Comparison of ENCODE assay signal across 20 cellular contexts in the genomic region with DNA sequence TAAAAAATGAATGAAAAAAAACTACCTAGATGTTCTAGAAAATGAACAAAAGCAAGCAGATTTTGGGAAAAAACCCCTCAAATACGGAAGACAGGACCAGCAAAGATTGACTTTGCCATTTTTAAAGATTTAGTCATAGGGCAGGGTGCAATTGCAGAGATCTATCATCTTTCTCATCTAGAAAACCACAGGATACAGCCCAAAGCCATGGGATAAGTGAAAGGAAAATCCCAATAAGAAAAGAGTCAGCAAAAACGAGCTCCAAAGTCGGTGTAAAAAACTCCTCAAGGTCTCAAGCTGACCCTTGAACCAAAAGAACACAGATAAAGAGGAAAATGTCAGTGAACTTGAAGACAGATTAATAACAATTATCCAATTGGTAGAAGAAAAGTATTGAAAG. TPM values are rescaled to one million over a fixed set of nuclear protein-coding genes. Genes with fewer than 3 reads are reported as not detected.
DNase-seq lines count a peak whose midpoint lies in the region; FAIRE-seq lines count a peak whose summit lies in the region.
"Had no signal": no experiment of that assay in that cellular context is flagged by ENCODE, and none has a peak within 500 bp of the region (broad histone marks: within the 10 kb centered on the region; RNA-seq: fewer than 3 reads in every experiment).

No MANE protein-coding gene starts in this region.

- no peak overlapping the region for H3K4me3 ChIP-seq in Karpas-422 (ENCODE audit: low read length)

- no peak overlapping the region for H3K4me2 ChIP-seq in Karpas-422 (ENCODE audit: low read depth, low read length, poor library complexity, severe bottlenecking)
- H3K4me2 ChIP-seq: KMS-11 had no signal

- H3K27ac Mint-ChIP-seq in activated T-helper 2 cell treated with anti-CD3 and anti-CD28 coated beads, Interferon-gamma antibody, Interleukin-2, Interleukin-4, amounts not matched to agents 10 μg/mL and 5 μg/mL and 100 μg/mL, durations not matched to agents 14 hours and 24 hours and 36 hours, result peak overlapping the region; percentile 13
- H3K27ac Mint-ChIP-seq: dendritic cell treated with granulocyte-macrophage colony-stimulating factor and Interleukin-4, amounts not matched to agents 40 ng/mL and 50 ng/mL, for 4 days had no signal

- H3K79me2 ChIP-seq in Karpas-422 (ENCODE audit: low read length), result no peaks in the 10 kb centered on the region
- H3K79me2 ChIP-seq: parathyroid adenoma had no signal

- H3K27ac ChIP-seq in Karpas-422 (ENCODE audit: low read length), result no peak overlapping the region
- H3K27ac ChIP-seq: HL-60, KMS-11, parathyroid adenoma had no signal

- peaks cover 35% of the 10 kb centered on the region for H3K36me3 Mint-ChIP-seq in activated T-helper 2 cell treated with anti-CD3 and anti-CD28 coated beads, Interferon-gamma antibody, Interleukin-2, Interleukin-4, amounts not matched to agents 10 μg/mL and 5 μg/mL and 100 μg/mL, durations not matched to agents 14 hours and 24 hours and 36 hours (ENCODE audit: low read depth)

- intact Hi-C loops in activated T-helper 2 cell treated with anti-CD3 and anti-CD28 coated beads, Interferon-gamma antibody, Interleukin-2, Interleukin-4, amounts not matched to agents 10 μg/mL and 5 μg/mL and 100 μg/mL, durations not matched to agents 14 hours and 24 hours and 36 hours (cut with micrococcal nuclease), result loop anchor here (10.0 kb wide), 1 partner anchor 881 kb away; no protein-coding TSS in a partner anchor

- no peaks in the 10 kb centered on the region for H3K27me3 Mint-ChIP-seq in activated T-helper 2 cell treated with anti-CD3 and anti-CD28 coated beads, Interferon-gamma antibody, Interleukin-2, Interleukin-4, amounts not matched to agents 10 μg/mL and 5 μg/mL and 100 μg/mL, durations not matched to agents 14 hours and 24 hours and 36 hours (ENCODE audit: low read depth)
- H3K27me3 Mint-ChIP-seq: dendritic cell treated with granulocyte-macrophage colony-stimulating factor and Interleukin-4, amounts not matched to agents 40 ng/mL and 50 ng/mL, for 4 days had no signal

- no peaks in the 10 kb centered on the region for H3K4me1 ChIP-seq in Karpas-422 (ENCODE audit: low read length)
- H3K4me1 ChIP-seq: parathyroid adenoma had no signal

- no peaks in the 10 kb centered on the region for H3K27me3 ChIP-seq in Karpas-422 (ENCODE audit: low read length)

- FAIRE-seq in frontal cortex (lab: Jason Lieb, UNC), result no peak
- FAIRE-seq: GM18507 had no signal

- H3K9me2 ChIP-seq in Karpas-422 (replicated peaks; ENCODE audit: insufficient read depth, low read length), result no peaks in the 10 kb centered on the region

- H3K4me1 Mint-ChIP-seq in activated T-helper 2 cell treated with anti-CD3 and anti-CD28 coated beads, Interferon-gamma antibody, Interleukin-2, Interleukin-4, amounts not matched to agents 10 μg/mL and 5 μg/mL and 100 μg/mL, durations not matched to agents 14 hours and 24 hours and 36 hours (ENCODE audit: low read depth), result peaks cover 3% of the 10 kb centered on the region

- no peaks in the 10 kb centered on the region for H4K20me1 ChIP-seq in Karpas-422 (ENCODE audit: insufficient read depth, low read depth, low read length)

- no peaks in the 10 kb centered on the region for H3K9me3 Mint-ChIP-seq in activated T-helper 2 cell treated with anti-CD3 and anti-CD28 coated beads, Interferon-gamma antibody, Interleukin-2, Interleukin-4, amounts not matched to agents 10 μg/mL and 5 μg/mL and 100 μg/mL, durations not matched to agents 14 hours and 24 hours and 36 hours
- H3K9me3 Mint-ChIP-seq: dendritic cell treated with granulocyte-macrophage colony-stimulating factor and Interleukin-4, amounts not matched to agents 40 ng/mL and 50 ng/mL, for 4 days had no signal

- peak; percentile 9 for DNase-seq in A172 (ENCODE audit: low spot score)
- DNase-seq in GM03348 (ENCODE audit: low spot score), result peak; percentile 21
- no peak for DNase-seq in activated T-helper 2 cell treated with anti-CD3 and anti-CD28 coated beads, Interferon-gamma antibody, Interleukin-2, Interleukin-4, amounts not matched to agents 10 μg/mL and 5 μg/mL and 100 μg/mL, durations not matched to agents 14 hours and 24 hours and 36 hours (ENCODE audit: low spot score)
- DNase-seq in fibroblast of peridontal ligament (ENCODE audit: extremely low read depth), result peak; percentile 72
- DNase-seq in NCI-H1048 (lab: John Stamatoyannopoulos, UW), result no peak
- no peak for DNase-seq in Karpas-422
- no peak for DNase-seq in frontal cortex (ENCODE audit: low spot score in 2 of 2)
- DNase-seq in anterior cingulate cortex (lab: John Stamatoyannopoulos, UW), result no peak
- DNase-seq: activated CD4-positive, CD25-positive, alpha-beta regulatory T cell treated with anti-CD3 and anti-CD28 coated beads, Interleukin-2, amount 50 U/mL, for 72 hours; activated effector memory CD4-positive, alpha-beta T cell treated with anti-CD3 and anti-CD28 coated beads, Interleukin-2, amount 50 U/mL, for 16 hours; DMS79 treated with DMSO at 0.1 percent for 48 hours; NCI-H1417 treated with DMSO at 0.1 percent for 48 hours; NCI-H2171; NCI-H69; stimulated activated CD4-positive, alpha-beta T cell treated with anti-CD3 and anti-CD28 coated beads, Interleukin-2, amount 100 ng/mL, for 48 hours had no signal

- H3K36me3 ChIP-seq in Karpas-422 (ENCODE audit: insufficient read depth, low read length), result peaks cover 43% of the 10 kb centered on the region; the same call in 1 of the 2 replicates

- H2AFZ ChIP-seq in Karpas-422 (ENCODE audit: low read length), result no peak overlapping the region
- H2AFZ ChIP-seq: parathyroid adenoma had no signal

- no peaks in the 10 kb centered on the region for H3K9me3 ChIP-seq in Karpas-422 (ENCODE audit: low read length)

- H3K9ac ChIP-seq in Karpas-422 (ENCODE audit: low read length), result no peak overlapping the region
- H3K9ac ChIP-seq: KMS-11, parathyroid adenoma had no signal

- no peak overlapping the region for H3K4me3 Mint-ChIP-seq in activated T-helper 2 cell treated with anti-CD3 and anti-CD28 coated beads, Interferon-gamma antibody, Interleukin-2, Interleukin-4, amounts not matched to agents 10 μg/mL and 5 μg/mL and 100 μg/mL, durations not matched to agents 14 hours and 24 hours and 36 hours (ENCODE audit: low read depth)
- H3K4me3 Mint-ChIP-seq: dendritic cell treated with granulocyte-macrophage colony-stimulating factor and Interleukin-4, amounts not matched to agents 40 ng/mL and 50 ng/mL, for 4 days had no signal

RNA-seq across cellular contexts. Expression of gene CEP290, which starts 28.0 kb away (rescaled TPM):
- 12.7 and 28.8 TPM in 2 replicates for total RNA-seq in A172 (2014; rRNA removed; shearing (Covaris generic))
- total RNA-seq in activated T-helper 2 cell treated with anti-CD3 and anti-CD28 coated beads, Interferon-gamma antibody, Interleukin-2, Interleukin-4, amounts not matched to agents 10 μg/mL and 5 μg/mL and 100 μg/mL, durations not matched to agents 14 hours and 24 hours and 36 hours, result 16.0 TPM in 2 replicates
- 17.7 and 30.6 TPM in 2 replicates for total RNA-seq in Karpas-422 (2014; rRNA removed; shearing (Covaris generic); ENCODE audit: low replicate concordance)
- 37.5 TPM for total RNA-seq in frontal cortex

RNA-seq across cellular contexts. Expression of gene TMTC3, which starts 28.2 kb away (rescaled TPM):
- total RNA-seq in A172 (2014; rRNA removed; shearing (Covaris generic)), result 41.4 and 45.5 TPM in 2 replicates
- 7.2 and 8.1 TPM in 2 replicates for total RNA-seq in activated T-helper 2 cell treated with anti-CD3 and anti-CD28 coated beads, Interferon-gamma antibody, Interleukin-2, Interleukin-4, amounts not matched to agents 10 μg/mL and 5 μg/mL and 100 μg/mL, durations not matched to agents 14 hours and 24 hours and 36 hours
- total RNA-seq in Karpas-422 (2014; rRNA removed; shearing (Covaris generic); ENCODE audit: low replicate concordance), result 5.6 and 16.6 TPM in 2 replicates
- 28.1 TPM for total RNA-seq in frontal cortex

Comparison
In these comparisons a context has a peak if more than half of its experiments do, and no peak if none do; other contexts are left out.
1. DNase-seq: peak in A172 (single experiment), GM03348 (single experiment) and fibroblast of peridontal ligament (single experiment); none in activated T-helper 2 cell treated with anti-CD3 and anti-CD28 coated beads, Interferon-gamma antibody, Interleukin-2, Interleukin-4, amounts not matched to agents 10 μg/mL and 5 μg/mL and 100 μg/mL, durations not matched to agents 14 hours and 24 hours and 36 hours (single experiment), NCI-H1048 (single experiment), Karpas-422 (single experiment), frontal cortex (0 of 2) and anterior cingulate cortex (0 of 58).